ENCODE assay signal across 9 cellular contexts in genomic region chr15:40893019-40893723, GRCh38. TPM values are rescaled to one million over a fixed set of nuclear protein-coding genes. Genes with fewer than 3 reads are reported as not detected.
A peak's percentile ranks its signal among the peaks of the same experiment; 100 is the strongest.
DNase-seq lines count a peak whose midpoint lies in the region; ATAC-seq lines count a peak whose summit lies in the region.
"Had no signal": no experiment of that assay in that cellular context is flagged by ENCODE, and none has a peak within 500 bp of the region (broad histone marks: within the 10 kb centered on the region; RNA-seq: fewer than 3 reads in every experiment).

No MANE protein-coding gene starts in this region.

- H3K4me3 Mint-ChIP-seq in T-helper 1 cell treated with Interleukin-12 subunit alpha and Interleukin-12 subunit beta and Interleukin-4 antibody, amounts not matched to agents 30 μg/mL and 1 μg/mL, for 36 hours, result peak overlapping the region; percentile 49
- peak overlapping the region; percentile 96 to 100 (median 99) for H3K4me3 Mint-ChIP-seq in immature natural killer cell
- peak overlapping the region; percentile 95 to 98 for H3K4me3 Mint-ChIP-seq in stimulated activated naive B cell treated with anti-CD40 and anti-IgM and Interleukin-4, amounts not matched to agents 10 μg/mL and 1 μg/mL and 100 μg/mL, for 72 hours

- no peaks in the 10 kb centered on the region for H3K27me3 Mint-ChIP-seq in T-helper 1 cell treated with Interleukin-12 subunit alpha and Interleukin-12 subunit beta and Interleukin-4 antibody, amounts not matched to agents 30 μg/mL and 1 μg/mL, for 36 hours (ENCODE audit: low read depth)
- H3K27me3 Mint-ChIP-seq in immature natural killer cell (ENCODE audit: low read depth in 3 of 3), result peaks cover 4 to 14% (median 10%) of the 10 kb centered on the region in 3 donors
- H3K27me3 Mint-ChIP-seq in stimulated activated naive B cell treated with anti-CD40 and anti-IgM and Interleukin-4, amounts not matched to agents 10 μg/mL and 1 μg/mL and 100 μg/mL, for 72 hours, result no peaks in the 10 kb centered on the region

- H3K27me3 ChIP-seq in adipocyte (replicated peaks; ENCODE audit: control insufficient read depth, insufficient read depth, low read length) (no peaks in the 10 kb centered on the region), MG63 (no peaks in the 10 kb centered on the region)

- no peaks in the 10 kb centered on the region for H3K9me3 Mint-ChIP-seq in T-helper 1 cell treated with Interleukin-12 subunit alpha and Interleukin-12 subunit beta and Interleukin-4 antibody, amounts not matched to agents 30 μg/mL and 1 μg/mL, for 36 hours
- no peaks in the 10 kb centered on the region for H3K9me3 Mint-ChIP-seq in immature natural killer cell
- no peaks in the 10 kb centered on the region for H3K9me3 Mint-ChIP-seq in stimulated activated naive B cell treated with anti-CD40 and anti-IgM and Interleukin-4, amounts not matched to agents 10 μg/mL and 1 μg/mL and 100 μg/mL, for 72 hours

- peak overlapping the region; percentile 84 for H3K9ac ChIP-seq in adipocyte (ENCODE audit: low read length)

- peak overlapping the region; percentile 96 for H3K27ac Mint-ChIP-seq in T-helper 1 cell treated with Interleukin-12 subunit alpha and Interleukin-12 subunit beta and Interleukin-4 antibody, amounts not matched to agents 30 μg/mL and 1 μg/mL, for 36 hours
- peak overlapping the region in 3 of 6 donors; percentile 98 to 99 (median 99) for H3K27ac Mint-ChIP-seq in immature natural killer cell
- peak overlapping the region; percentile 37 for H3K27ac Mint-ChIP-seq in stimulated activated naive B cell treated with anti-CD40 and anti-IgM and Interleukin-4, amounts not matched to agents 10 μg/mL and 1 μg/mL and 100 μg/mL, for 72 hours

- H3K36me3 ChIP-seq in adipocyte (ENCODE audit: control insufficient read depth, insufficient read depth, low read length, severe bottlenecking) (peaks cover 8% of the 10 kb centered on the region), MG63 (peaks cover 5% of the 10 kb centered on the region)

- peaks cover 14% of the 10 kb centered on the region for H3K4me1 ChIP-seq in adipocyte (ENCODE audit: control insufficient read depth, insufficient read depth, low read length)

- H3K4me3 ChIP-seq in adipocyte (ENCODE audit: low read length) (no peak overlapping the region), MG63 (no peak overlapping the region)

- peaks cover 32% of the 10 kb centered on the region for H3K4me1 Mint-ChIP-seq in T-helper 1 cell treated with Interleukin-12 subunit alpha and Interleukin-12 subunit beta and Interleukin-4 antibody, amounts not matched to agents 30 μg/mL and 1 μg/mL, for 36 hours (ENCODE audit: low read depth)
- H3K4me1 Mint-ChIP-seq in immature natural killer cell, result peaks cover 38 to 53% of the 10 kb centered on the region in 2 donors
- peaks cover 27 to 37% of the 10 kb centered on the region in 2 donors for H3K4me1 Mint-ChIP-seq in stimulated activated naive B cell treated with anti-CD40 and anti-IgM and Interleukin-4, amounts not matched to agents 10 μg/mL and 1 μg/mL and 100 μg/mL, for 72 hours

- H3K36me3 Mint-ChIP-seq in T-helper 1 cell treated with Interleukin-12 subunit alpha and Interleukin-12 subunit beta and Interleukin-4 antibody, amounts not matched to agents 30 μg/mL and 1 μg/mL, for 36 hours (ENCODE audit: low read depth), result peaks cover 16% of the 10 kb centered on the region
- peaks cover 0 to 6% (median 0%) of the 10 kb centered on the region in 3 donors for H3K36me3 Mint-ChIP-seq in immature natural killer cell
- H3K36me3 Mint-ChIP-seq in stimulated activated naive B cell treated with anti-CD40 and anti-IgM and Interleukin-4, amounts not matched to agents 10 μg/mL and 1 μg/mL and 100 μg/mL, for 72 hours, result peaks cover 17 to 23% of the 10 kb centered on the region in 2 donors

- DNase-seq in T-helper 1 cell (no peak), adipocyte (ENCODE audit: low read depth) (no peak), immature natural killer cell (no peak), MG63 (no peak), NCI-H526 treated with DMSO at 0.1 percent for 48 hours (lab: John Stamatoyannopoulos, UW) (no peak)
- no peak for DNase-seq in stimulated activated naive B cell treated with anti-CD40 and anti-IgM and Interleukin-4, amounts not matched to agents 10 μg/mL and 1 μg/mL and 100 μg/mL, for 72 hours
- DNase-seq: ACHN had no signal

- no peaks in the 10 kb centered on the region for H3K9me3 ChIP-seq in adipocyte (ENCODE audit: control insufficient read depth, low read length)
- no peaks in the 10 kb centered on the region for H3K9me3 ChIP-seq in MG63

- no peak for ATAC-seq in stimulated activated naive B cell treated with anti-CD40 and anti-IgM and Interleukin-4, amounts not matched to agents 10 μg/mL and 1 μg/mL and 100 μg/mL, for 72 hours (replicated peaks)
- ATAC-seq in HG03280 (IDR thresholded peaks at IDR 0.05; ENCODE audit: unreplicated experiment), result no peak

RNA-seq across cellular contexts. Expression of gene VPS18, which starts 1.1 kb away (rescaled TPM):
- 10 to 100 TPM; 20.8 to 36.8 (median 35.3) TPM for polyA plus RNA-seq in immature natural killer cell
- total RNA-seq in MG63 (2014; rRNA removed; shearing (Covaris generic); ENCODE audit: low replicate concordance), result 14.0 and 24.8 TPM in 2 replicates

RNA-seq across cellular contexts. Expression of gene RHOV, which starts 19.1 kb away (rescaled TPM):
- polyA plus RNA-seq in immature natural killer cell, result not detected
- 0.49 TPM in 1 of 2 replicates, not detected in the other for total RNA-seq in MG63 (2014; rRNA removed; shearing (Covaris generic); ENCODE audit: low replicate concordance)

RNA-seq across cellular contexts. Expression of gene DLL4, which starts 36.0 kb away (rescaled TPM):
- not detected for polyA plus RNA-seq in immature natural killer cell
- not detected in 2 replicates for total RNA-seq in MG63 (2014; rRNA removed; shearing (Covaris generic); ENCODE audit: low replicate concordance)

RNA-seq across cellular contexts. Expression of gene SPINT1, which starts 49.3 kb away (rescaled TPM):
- 1 to 10 TPM in 2 of 3 donors, under 1 TPM in 1; 0.48 to 3.9 (median 1.8) TPM for polyA plus RNA-seq in immature natural killer cell
- not detected in 2 replicates for total RNA-seq in MG63 (2014; rRNA removed; shearing (Covaris generic); ENCODE audit: low replicate concordance)

Comparison
In these comparisons a context has a peak if more than half of its experiments do, and no peak if none do; other contexts are left out.
1. H3K4me3 Mint-ChIP-seq: peak in every context shown above with its lines; median percentile 99 in immature natural killer cell; 96 in stimulated activated naive B cell treated with anti-CD40 and anti-IgM and Interleukin-4, amounts not matched to agents 10 μg/mL and 1 μg/mL and 100 μg/mL, for 72 hours; 49 in T-helper 1 cell treated with Interleukin-12 subunit alpha and Interleukin-12 subunit beta and Interleukin-4 antibody, amounts not matched to agents 30 μg/mL and 1 μg/mL, for 36 hours.